29 cellular contexts compared by ENCODE assay signal in the genomic region with DNA sequence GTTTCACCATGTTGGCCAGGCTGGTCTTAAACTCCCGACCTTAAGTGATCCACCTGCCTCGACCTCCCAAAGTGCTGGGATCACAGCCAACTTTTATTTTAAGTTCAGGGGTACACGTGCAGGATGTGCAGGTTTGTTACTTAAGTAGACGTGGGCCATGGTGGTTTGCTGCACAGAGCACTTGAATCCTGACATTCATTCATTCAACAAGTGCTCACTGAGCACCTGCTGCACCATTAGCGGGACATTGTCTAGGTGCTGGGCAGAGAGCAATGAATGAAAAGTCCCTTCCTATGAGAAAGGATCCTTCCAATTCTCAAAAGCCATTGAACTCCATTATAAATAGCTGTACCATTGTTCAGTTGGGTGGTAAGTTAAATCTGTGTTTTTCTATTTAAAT. TPM values are rescaled to one million over a fixed set of nuclear protein-coding genes. Genes with fewer than 3 reads are reported as not detected.
"Had no signal": no experiment of that assay in that cellular context is flagged by ENCODE, and none has a peak within 500 bp of the region (broad histone marks: within the 10 kb centered on the region; RNA-seq: fewer than 3 reads in every experiment).

No MANE protein-coding gene starts in this region.

- H3K36me3 Mint-ChIP-seq: activated CD4-positive, alpha-beta memory T cell treated with anti-CD3 and anti-CD28 coated beads for 36 hours; activated naive CD8-positive, alpha-beta T cell; T-cell had no signal

- H3K4me3 ChIP-seq: cardiac muscle cell had no signal

- H3K4me3 Mint-ChIP-seq: activated CD4-positive, alpha-beta memory T cell treated with anti-CD3 and anti-CD28 coated beads for 36 hours; activated CD4-positive, alpha-beta T cell treated with anti-CD3 and anti-CD28 coated beads, Interleukin-2, amount 10 ng/mL, durations not matched to agents 7 days and 5 days; activated naive CD4-positive, alpha-beta T cell treated with anti-CD3 and anti-CD28 coated beads for 36 hours; activated naive CD8-positive, alpha-beta T cell; activated T-cell treated with anti-CD3 and anti-CD28 coated beads, Interleukin-2, amount 50 U/mL, for 4 hours; T-cell had no signal

- DNase-seq: activated CD4-positive, alpha-beta memory T cell treated with anti-CD3 and anti-CD28 coated beads for 36 hours; activated CD4-positive, alpha-beta T cell treated with anti-CD3 and anti-CD28 coated beads, Interleukin-2, amount 10 ng/mL, durations not matched to agents 7 days and 5 days; activated CD4-positive, CD25-positive, alpha-beta regulatory T cell; activated CD8-positive, alpha-beta memory T cell treated with anti-CD3 and anti-CD28 coated beads for 24 hours; activated gamma-delta T cell; activated naive CD4-positive, alpha-beta T cell treated with anti-CD3 and anti-CD28 coated beads for 36 hours; activated T-cell treated with anti-CD3 and anti-CD28 coated beads, Interleukin-2, amount 50 U/mL, for 4 hours; amygdala; brain microvascular endothelial cell; KG1; MV-4-11; NCI-H1092 treated with DMSO at 0.1 percent for 48 hours; NCI-H1417 treated with DMSO at 0.1 percent for 48 hours; NCI-H1694; NCI-H2029; NCI-H2107; NCI-H510A treated with DMSO at 0.1 percent for 48 hours; NCI-H69; NK-92 treated with Interleukin-12 subunit alpha and Interleukin-12 subunit beta, amount 100 ng/mL, for 24 hours; OCI-M1; SIG-M5; T-cell; T-helper 2 cell had no signal

- ATAC-seq: activated T-cell treated with anti-CD3 and anti-CD28 coated beads, Interleukin-2, amount 50 U/mL, for 4 hours; T-cell had no signal

- H3K27me3 Mint-ChIP-seq: activated CD4-positive, alpha-beta memory T cell treated with anti-CD3 and anti-CD28 coated beads for 36 hours; activated CD4-positive, alpha-beta T cell treated with anti-CD3 and anti-CD28 coated beads, Interleukin-2, amount 10 ng/mL, durations not matched to agents 7 days and 5 days; activated naive CD8-positive, alpha-beta T cell had no signal

- H3K9me3 Mint-ChIP-seq: activated CD4-positive, alpha-beta memory T cell treated with anti-CD3 and anti-CD28 coated beads for 36 hours; activated CD4-positive, alpha-beta T cell treated with anti-CD3 and anti-CD28 coated beads, Interleukin-2, amount 10 ng/mL, durations not matched to agents 7 days and 5 days; activated naive CD4-positive, alpha-beta T cell treated with anti-CD3 and anti-CD28 coated beads for 36 hours; activated T-cell treated with anti-CD3 and anti-CD28 coated beads, Interleukin-2, amount 50 U/mL, for 4 hours; T-cell had no signal

- H3K27ac ChIP-seq: brain microvascular endothelial cell, cardiac muscle cell, VCaP had no signal

- H3K27me3 ChIP-seq: brain microvascular endothelial cell, cardiac muscle cell had no signal

- FAIRE-seq: astrocyte, RCC 7860 had no signal

- H3K27ac Mint-ChIP-seq: activated CD4-positive, alpha-beta memory T cell treated with anti-CD3 and anti-CD28 coated beads for 36 hours; activated naive CD4-positive, alpha-beta T cell treated with anti-CD3 and anti-CD28 coated beads for 36 hours; activated naive CD8-positive, alpha-beta T cell had no signal

- H3K36me3 ChIP-seq: brain microvascular endothelial cell, cardiac muscle cell had no signal

RNA-seq across cellular contexts. Expression of a gene that starts 31.0 kb away (rescaled TPM):
- total RNA-seq: LHCN-M2 had no signal
- polyA plus RNA-seq: cardiac muscle cell had no signal
